ENCODE assay signal across 24 cellular contexts in the genomic region with DNA sequence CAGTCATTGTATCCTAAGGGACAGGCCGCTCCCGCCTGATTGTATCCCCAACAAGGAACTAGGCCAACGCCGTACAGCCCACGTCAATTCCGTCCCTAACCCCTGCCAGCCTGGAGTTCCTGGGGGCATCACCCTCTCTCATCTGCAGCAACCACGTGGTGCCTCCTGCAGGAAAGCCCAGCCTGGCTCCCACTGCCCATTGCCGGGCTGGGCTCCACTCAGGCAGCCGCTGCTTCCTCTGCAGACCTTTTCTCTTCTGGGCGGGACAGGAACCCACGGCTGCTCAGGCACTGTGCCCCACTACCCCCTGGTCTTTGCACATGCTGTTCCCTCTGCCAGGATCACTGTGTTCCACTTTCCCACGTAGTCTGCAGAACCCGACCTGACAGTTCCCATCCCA.
"Had no signal": no experiment of that assay in that cellular context is flagged by ENCODE, and none has a peak within 500 bp of the region (broad histone marks: within the 10 kb centered on the region; RNA-seq: fewer than 3 reads in every experiment).

No MANE protein-coding gene starts in this region.

- ATAC-seq: naive thymus-derived CD4-positive, alpha-beta T cell; natural killer cell; pancreas; right cardiac atrium; right lobe of liver; stimulated activated effector memory CD8-positive, alpha-beta T cell treated with anti-CD3 and anti-CD28 coated beads, Interleukin-12 subunit alpha, Interleukin-12 subunit beta, amount 100 ng/mL, for 72 hours; stimulated activated naive B cell treated with anti-CD40 and anti-IgM and Interleukin-4, amounts not matched to agents 10 μg/mL and 1 μg/mL and 100 μg/mL, for 72 hours; upper lobe of right lung had no signal

- H3K36me3 ChIP-seq: neural progenitor cell, neutrophil, pancreas, prostate gland, right lobe of liver, sigmoid colon, stomach, thoracic aorta, thyroid gland, tibial nerve, upper lobe of right lung, uterus had no signal

- FAIRE-seq: pancreas, small intestine had no signal

- H2AFZ ChIP-seq: neural progenitor cell had no signal

- H3K9me3 ChIP-seq: neutrophil, pancreas, prostate gland, right lobe of liver, sigmoid colon, stomach, thoracic aorta, thyroid gland, tibial nerve, upper lobe of right lung, uterus had no signal

- DNase-seq: naive thymus-derived CD4-positive, alpha-beta T cell; natural killer cell; nucleus accumbens; pancreas; right cardiac atrium; right lobe of liver; sigmoid colon; small intestine; stimulated activated CD4-positive, alpha-beta T cell treated with anti-CD3 and anti-CD28 coated beads, Interleukin-15, amount 100 ng/mL, for 24 hours; stimulated activated CD4-positive, alpha-beta T cell treated with anti-CD3 and anti-CD28 coated beads, Interleukin-2, amount 100 ng/mL, for 24 hours; stimulated activated CD4-positive, alpha-beta T cell treated with anti-CD3 and anti-CD28 coated beads, Interleukin-2, amount 100 ng/mL, for 48 hours; stimulated activated CD4-positive, alpha-beta T cell treated with anti-CD3 and anti-CD28 coated beads, Interleukin-4, amount 100 ng/mL, for 24 hours; stimulated activated naive B cell treated with anti-CD40 and anti-IgM and Interleukin-4, amounts not matched to agents 10 μg/mL and 1 μg/mL and 100 μg/mL, for 72 hours; stimulated activated naive CD4-positive, alpha-beta T cell treated with Interleukin-2 at 50 U/mL for 16 hours; stomach; thyroid gland; upper lobe of right lung; uterus had no signal

- H3K9ac ChIP-seq: neural progenitor cell had no signal

- H3K4me2 ChIP-seq: neural progenitor cell had no signal

- H3K27me3 ChIP-seq: pancreas, right lobe of liver, thyroid gland, uterus had no signal

- H3K27ac ChIP-seq: neural progenitor cell, neutrophil, pancreas, prostate gland, right lobe of liver, sigmoid colon, stomach, thoracic aorta, thyroid gland, tibial nerve, upper lobe of right lung, uterus had no signal

- H3K4me1 ChIP-seq: pancreas, prostate gland, right lobe of liver, upper lobe of right lung, uterus had no signal

- H3K4me3 ChIP-seq: neural progenitor cell, pancreas, prostate gland, right lobe of liver, sigmoid colon, stomach, thoracic aorta, thyroid gland, tibial nerve, upper lobe of right lung, uterus had no signal
